1 cellular context compared by ENCODE assay signal in the genomic region with DNA sequence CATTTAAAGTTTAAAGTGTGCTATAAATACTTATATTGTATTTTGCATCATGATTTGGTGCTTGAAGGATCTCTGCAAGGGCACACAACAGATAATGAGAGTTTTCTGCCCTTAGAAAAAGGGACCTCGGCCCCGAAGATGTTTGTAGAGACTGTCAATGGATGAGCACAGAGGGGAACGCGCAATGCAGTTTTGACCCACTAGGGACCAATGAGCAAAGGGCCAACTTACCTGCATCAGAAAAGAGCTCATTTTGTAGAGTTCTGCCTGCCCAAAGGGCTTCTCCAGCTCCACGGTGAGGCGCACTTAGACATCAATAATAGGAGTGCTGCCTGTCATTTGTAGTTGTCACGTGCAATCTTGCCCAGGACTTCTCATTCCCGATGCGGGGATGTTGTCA.
TF ChIP-seq lines count a peak whose summit lies in the region.

No MANE protein-coding gene starts in this region.

TF ChIP-seq in WTC11, 78 proteins besides CTCF, POLR2A, EP300 and RAD21 (continued from another document):
- TF ChIP-seq, protein P1, sequence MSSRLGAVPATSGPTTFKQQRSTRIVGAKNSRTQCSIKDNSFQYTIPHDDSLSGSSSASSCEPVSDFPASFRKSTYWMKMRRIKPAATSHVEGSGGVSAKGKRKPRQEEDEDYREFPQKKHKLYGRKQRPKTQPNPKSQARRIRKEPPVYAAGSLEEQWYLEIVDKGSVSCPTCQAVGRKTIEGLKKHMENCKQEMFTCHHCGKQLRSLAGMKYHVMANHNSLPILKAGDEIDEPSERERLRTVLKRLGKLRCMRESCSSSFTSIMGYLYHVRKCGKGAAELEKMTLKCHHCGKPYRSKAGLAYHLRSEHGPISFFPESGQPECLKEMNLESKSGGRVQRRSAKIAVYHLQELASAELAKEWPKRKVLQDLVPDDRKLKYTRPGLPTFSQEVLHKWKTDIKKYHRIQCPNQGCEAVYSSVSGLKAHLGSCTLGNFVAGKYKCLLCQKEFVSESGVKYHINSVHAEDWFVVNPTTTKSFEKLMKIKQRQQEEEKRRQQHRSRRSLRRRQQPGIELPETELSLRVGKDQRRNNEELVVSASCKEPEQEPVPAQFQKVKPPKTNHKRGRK (CRISPR knock-in tag; IDR thresholded peaks at IDR 0.05; ENCODE audit: borderline replicate concordance), result no peak
- TF ChIP-seq RELA (CRISPR knock-in tag; IDR thresholded peaks at IDR 0.05; ENCODE audit: borderline replicate concordance) (no peak), ELF4 (CRISPR knock-in tag; IDR thresholded peaks at IDR 0.05; ENCODE audit: low read depth) (no peak), CREB1 (CRISPR knock-in tag; IDR thresholded peaks at IDR 0.05) (no peak), ETV6 (CRISPR knock-in tag; IDR thresholded peaks at IDR 0.05) (no peak), GRHL2 (CRISPR knock-in tag; IDR thresholded peaks at IDR 0.05; ENCODE audit: insufficient replicate concordance, severe bottlenecking) (no peak), ZNF138 (CRISPR knock-in tag; conservative IDR thresholded peaks at IDR 0.05) (no peak), ZNF317 (CRISPR knock-in tag; IDR thresholded peaks at IDR 0.05; ENCODE audit: borderline replicate concordance, low read depth) (no peak), JUN (CRISPR knock-in tag; IDR thresholded peaks at IDR 0.05) (no peak), ZNF121 (CRISPR knock-in tag; IDR thresholded peaks at IDR 0.05) (no peak), NR3C1 (CRISPR knock-in tag; conservative IDR thresholded peaks at IDR 0.05; ENCODE audit: low read depth) (no peak), FOXK1 (CRISPR knock-in tag; IDR thresholded peaks at IDR 0.05) (no peak)
- TF ChIP-seq, protein P2, sequence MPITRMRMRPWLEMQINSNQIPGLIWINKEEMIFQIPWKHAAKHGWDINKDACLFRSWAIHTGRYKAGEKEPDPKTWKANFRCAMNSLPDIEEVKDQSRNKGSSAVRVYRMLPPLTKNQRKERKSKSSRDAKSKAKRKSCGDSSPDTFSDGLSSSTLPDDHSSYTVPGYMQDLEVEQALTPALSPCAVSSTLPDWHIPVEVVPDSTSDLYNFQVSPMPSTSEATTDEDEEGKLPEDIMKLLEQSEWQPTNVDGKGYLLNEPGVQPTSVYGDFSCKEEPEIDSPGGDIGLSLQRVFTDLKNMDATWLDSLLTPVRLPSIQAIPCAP (CRISPR knock-in tag; IDR thresholded peaks at IDR 0.05), result no peak
- TF ChIP-seq, protein P3, sequence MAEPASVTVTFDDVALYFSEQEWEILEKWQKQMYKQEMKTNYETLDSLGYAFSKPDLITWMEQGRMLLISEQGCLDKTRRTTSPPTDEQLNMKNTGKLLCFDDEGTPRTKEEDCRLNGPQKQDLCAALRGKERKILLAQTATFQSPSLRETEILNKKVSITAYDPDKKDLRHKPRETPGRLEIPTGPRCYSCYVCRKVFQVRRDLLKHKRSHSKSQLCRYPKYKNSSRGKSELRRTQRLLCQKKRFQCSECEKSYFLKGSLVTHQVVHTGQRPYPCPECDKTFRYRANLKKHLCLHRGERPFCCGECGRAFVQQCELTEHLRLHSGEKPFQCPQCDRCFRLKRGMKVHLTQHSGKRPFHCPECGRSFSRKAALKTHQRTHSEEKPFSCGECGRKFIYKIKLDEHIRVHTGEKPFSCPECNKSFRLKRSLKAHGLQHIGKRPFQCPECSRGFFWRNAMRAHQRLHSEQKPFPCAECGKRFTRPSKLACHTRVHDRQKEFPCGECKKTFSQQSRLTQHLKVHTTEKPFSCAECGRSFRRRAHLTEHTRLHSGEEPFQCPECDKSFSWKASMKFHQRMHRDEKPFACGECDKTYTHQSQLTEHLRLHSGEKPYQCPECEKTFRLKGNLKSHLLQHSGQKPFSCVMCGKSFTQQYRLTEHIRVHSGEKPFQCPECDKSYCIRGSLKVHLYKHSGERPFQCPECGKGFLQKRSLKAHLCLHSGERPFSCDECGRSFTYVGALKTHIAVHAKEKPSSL (CRISPR knock-in tag; conservative IDR thresholded peaks at IDR 0.05), result no peak
- TF ChIP-seq, protein P4, sequence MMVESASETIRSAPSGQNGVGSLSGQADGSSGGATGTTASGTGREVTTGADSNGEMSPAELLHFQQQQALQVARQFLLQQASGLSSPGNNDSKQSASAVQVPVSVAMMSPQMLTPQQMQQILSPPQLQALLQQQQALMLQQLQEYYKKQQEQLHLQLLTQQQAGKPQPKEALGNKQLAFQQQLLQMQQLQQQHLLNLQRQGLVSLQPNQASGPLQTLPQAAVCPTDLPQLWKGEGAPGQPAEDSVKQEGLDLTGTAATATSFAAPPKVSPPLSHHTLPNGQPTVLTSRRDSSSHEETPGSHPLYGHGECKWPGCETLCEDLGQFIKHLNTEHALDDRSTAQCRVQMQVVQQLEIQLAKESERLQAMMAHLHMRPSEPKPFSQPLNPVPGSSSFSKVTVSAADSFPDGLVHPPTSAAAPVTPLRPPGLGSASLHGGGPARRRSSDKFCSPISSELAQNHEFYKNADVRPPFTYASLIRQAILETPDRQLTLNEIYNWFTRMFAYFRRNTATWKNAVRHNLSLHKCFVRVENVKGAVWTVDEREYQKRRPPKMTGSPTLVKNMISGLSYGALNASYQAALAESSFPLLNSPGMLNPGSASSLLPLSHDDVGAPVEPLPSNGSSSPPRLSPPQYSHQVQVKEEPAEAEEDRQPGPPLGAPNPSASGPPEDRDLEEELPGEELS (CRISPR knock-in tag; IDR thresholded peaks at IDR 0.05), result no peak
TF ChIP-seq in WTC11: peak in this region for 0.
